ENCODE assay signal across 8 cellular contexts in genomic region chr19:51688665-51689571, GRCh38. TPM values are rescaled to one million over a fixed set of nuclear protein-coding genes. Genes with fewer than 3 reads are reported as not detected.
DNase-seq lines count a peak whose midpoint lies in the region; ATAC-seq and TF ChIP-seq lines count a peak whose summit lies in the region.

No MANE protein-coding gene starts in this region.

- H3K4me1 ChIP-seq in adipocyte (ENCODE audit: control insufficient read depth, insufficient read depth, low read length): peaks cover 31% of the 10 kb centered on the region
- H3K4me1 ChIP-seq in neuron (ENCODE audit: insufficient read depth, low read length): peaks cover 25% of the 10 kb centered on the region

- H3K27me3 ChIP-seq in adipocyte (replicated peaks; ENCODE audit: control insufficient read depth, insufficient read depth, low read length) (no peaks in the 10 kb centered on the region), neuron (ENCODE audit: insufficient read depth, low read length) (no peaks in the 10 kb centered on the region)

- peak overlapping the region; percentile 42 for H2AFZ ChIP-seq in neuron (ENCODE audit: low read depth, low read length)

- ATAC-seq in HG03457 (IDR thresholded peaks at IDR 0.05; ENCODE audit: unreplicated experiment): no peak
- no peak for ATAC-seq in GM19351 (IDR thresholded peaks at IDR 0.05; ENCODE audit: unreplicated experiment)

- H3K27ac Mint-ChIP-seq in activated naive CD4-positive, alpha-beta T cell treated with anti-CD3 and anti-CD28 coated beads, Interleukin-2, amount 10 ng/mL, durations not matched to agents 7 days and 5 days: no peak overlapping the region
- peak overlapping the region; percentile 99 for H3K27ac Mint-ChIP-seq in glutamatergic neuron (ENCODE audit: unreplicated experiment)

- CTCF ChIA-PET in activated naive CD4-positive, alpha-beta T cell treated with anti-CD3 and anti-CD28 coated beads, Interleukin-2, amount 10 ng/mL, durations not matched to agents 7 days and 5 days (lab: Charles Lee): no interaction called here

- H3K36me3 Mint-ChIP-seq in activated naive CD4-positive, alpha-beta T cell treated with anti-CD3 and anti-CD28 coated beads, Interleukin-2, amount 10 ng/mL, durations not matched to agents 7 days and 5 days: no peaks in the 10 kb centered on the region
- H3K36me3 Mint-ChIP-seq in glutamatergic neuron (ENCODE audit: unreplicated experiment): peaks cover 3% of the 10 kb centered on the region

- no peak for TF ChIP-seq CTCF in glutamatergic neuron (IDR thresholded peaks at IDR 0.05; ENCODE audit: partially characterized antibody, unreplicated experiment)

- H3K27me3 Mint-ChIP-seq in activated naive CD4-positive, alpha-beta T cell treated with anti-CD3 and anti-CD28 coated beads, Interleukin-2, amount 10 ng/mL, durations not matched to agents 7 days and 5 days: peaks cover 38% of the 10 kb centered on the region
- H3K27me3 Mint-ChIP-seq in glutamatergic neuron (ENCODE audit: unreplicated experiment): peaks cover 13% of the 10 kb centered on the region

- peaks cover 6% of the 10 kb centered on the region for H3K36me3 ChIP-seq in adipocyte (ENCODE audit: control insufficient read depth, insufficient read depth, low read length, severe bottlenecking)
- H3K36me3 ChIP-seq in neuron (ENCODE audit: insufficient read depth, low read length): peaks cover 2% of the 10 kb centered on the region

- H3K9me3 ChIP-seq in adipocyte (ENCODE audit: control insufficient read depth, low read length): no peaks in the 10 kb centered on the region
- H3K9me3 ChIP-seq in neuron (ENCODE audit: low read length): no peaks in the 10 kb centered on the region

- H3K4me3 Mint-ChIP-seq in activated naive CD4-positive, alpha-beta T cell treated with anti-CD3 and anti-CD28 coated beads, Interleukin-2, amount 10 ng/mL, durations not matched to agents 7 days and 5 days: peak overlapping the region; percentile 56
- H3K4me3 Mint-ChIP-seq in glutamatergic neuron (ENCODE audit: unreplicated experiment): peak overlapping the region; percentile 96

- peaks cover 15% of the 10 kb centered on the region for H3K4me1 Mint-ChIP-seq in activated naive CD4-positive, alpha-beta T cell treated with anti-CD3 and anti-CD28 coated beads, Interleukin-2, amount 10 ng/mL, durations not matched to agents 7 days and 5 days
- peaks cover 21% of the 10 kb centered on the region for H3K4me1 Mint-ChIP-seq in glutamatergic neuron (ENCODE audit: low read depth, unreplicated experiment)

- peaks cover 12% of the 10 kb centered on the region for H3K9me3 Mint-ChIP-seq in activated naive CD4-positive, alpha-beta T cell treated with anti-CD3 and anti-CD28 coated beads, Interleukin-2, amount 10 ng/mL, durations not matched to agents 7 days and 5 days
- peaks cover 17% of the 10 kb centered on the region for H3K9me3 Mint-ChIP-seq in glutamatergic neuron (ENCODE audit: unreplicated experiment)

- H3K4me3 ChIP-seq in adipocyte (ENCODE audit: low read length): peak overlapping the region; percentile 99
- peak overlapping the region; percentile 51 for H3K4me3 ChIP-seq in neuron (ENCODE audit: low read length)

- H3K9ac ChIP-seq in adipocyte (ENCODE audit: low read length): peak overlapping the region; percentile 95

- peak; percentile 25 for DNase-seq in activated naive CD4-positive, alpha-beta T cell treated with anti-CD3 and anti-CD28 coated beads, Interleukin-2, amount 10 ng/mL, durations not matched to agents 7 days and 5 days
- DNase-seq in activated naive CD4-positive, alpha-beta T cell (lab: John Stamatoyannopoulos, UW): no peak
- DNase-seq in NCI-H2227 (lab: John Stamatoyannopoulos, UW; ENCODE audit: unreplicated experiment) (peak; percentile 89), adipocyte (ENCODE audit: low read depth) (peak; percentile 99), glutamatergic neuron (peak; percentile 83)

RNA-seq across cellular contexts. Expression of gene SPACA6, which starts 4.2 kb away (rescaled TPM):
- total RNA-seq in glutamatergic neuron (ENCODE audit: unreplicated experiment): 27.2 TPM

RNA-seq across cellular contexts. Expression of gene HAS1, which starts 34.9 kb away (rescaled TPM):
- 4.4 TPM for total RNA-seq in glutamatergic neuron (ENCODE audit: unreplicated experiment)

RNA-seq across cellular contexts. Expression of gene SIGLEC14, which starts 42.3 kb away (rescaled TPM):
- not detected for total RNA-seq in glutamatergic neuron (ENCODE audit: unreplicated experiment)

RNA-seq across cellular contexts. Expression of gene SIGLEC5, which starts 58.7 kb away (rescaled TPM):
- not detected for total RNA-seq in glutamatergic neuron (ENCODE audit: unreplicated experiment)

Comparison
In these comparisons a context has a peak if more than half of its experiments do, and no peak if none do; other contexts are left out.
1. DNase-seq: peak in activated naive CD4-positive, alpha-beta T cell treated with anti-CD3 and anti-CD28 coated beads, Interleukin-2, amount 10 ng/mL, durations not matched to agents 7 days and 5 days (single experiment), NCI-H2227 (single experiment), adipocyte (single experiment) and glutamatergic neuron (single experiment); none in activated naive CD4-positive, alpha-beta T cell (0 of 4).